Comparison of ENCODE assay signal across 9 cellular contexts in the genomic region with DNA sequence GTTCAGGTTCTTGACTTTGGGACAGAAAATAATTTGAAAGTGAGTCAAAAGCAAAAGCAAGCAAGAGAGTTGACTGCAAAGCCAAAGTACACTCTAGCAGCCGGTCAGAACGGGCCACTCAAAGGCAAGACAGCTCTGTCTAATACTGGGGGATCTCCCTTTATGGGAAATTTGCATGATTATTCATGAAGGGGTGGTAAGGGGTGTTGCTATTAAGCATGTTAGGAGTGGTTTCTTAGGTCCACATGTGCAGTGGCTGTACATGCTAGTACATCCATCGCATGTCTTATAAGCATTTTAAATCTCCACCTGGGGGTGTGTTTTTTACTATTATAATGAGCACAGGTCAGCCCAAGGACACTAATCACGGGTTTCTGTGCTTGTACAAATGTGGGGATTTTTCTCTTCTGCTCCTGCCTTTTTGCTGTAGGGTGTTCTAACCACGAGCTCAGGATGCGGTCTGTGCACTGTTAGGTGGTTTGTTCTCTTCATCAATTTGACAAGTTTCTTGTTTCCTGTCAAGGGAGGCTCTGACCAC.
DNase-seq lines count a peak whose midpoint lies in the region; ATAC-seq and TF ChIP-seq lines count a peak whose summit lies in the region.
"Had no signal": no experiment of that assay in that cellular context is flagged by ENCODE, and none has a peak within 500 bp of the region (broad histone marks: within the 10 kb centered on the region; RNA-seq: fewer than 3 reads in every experiment).

No MANE protein-coding gene starts in this region.

- H3K4ac ChIP-seq in H9 (ENCODE audit: low read depth, low read length), result no peak overlapping the region

- peak overlapping the region; percentile 79 for H3K27ac ChIP-seq in WERI-Rb-1
- H3K27ac ChIP-seq in H9 (ENCODE audit: insufficient read length, low read depth, low read length), result no peak overlapping the region

- no peak overlapping the region for H3K9ac ChIP-seq in H9 (ENCODE audit: extremely low read depth, insufficient read length, low read length)

- intact Hi-C loops in cardiac septum (cut with DNase I), result no loop called here

- no peak overlapping the region for H2BK120ac ChIP-seq in H9 (ENCODE audit: low read depth, low read length, poor library complexity, severe bottlenecking)

- H3K4me1 ChIP-seq in BE2C (peaks cover 36% of the 10 kb centered on the region), H9 (ENCODE audit: insufficient read depth, low read length) (no peaks in the 10 kb centered on the region)

- H3K14ac ChIP-seq in H9 (ENCODE audit: insufficient read depth, low read length), result no peak overlapping the region

- no peak overlapping the region for H3K18ac ChIP-seq in H9 (ENCODE audit: insufficient read length, low read depth, low read length)

- TF ChIP-seq CTCF in BE2C (IDR thresholded peaks at IDR 0.05; ENCODE audit: low read depth, low read length) (no peak), WERI-Rb-1 (IDR thresholded peaks at IDR 0.05; ENCODE audit: low read depth, low read length) (no peak), H9 (conservative IDR thresholded peaks at IDR 0.05) (no peak)

- H3K27me3 ChIP-seq in BE2C (no peaks in the 10 kb centered on the region), WERI-Rb-1 (ENCODE audit: insufficient read depth, low read depth, severe bottlenecking) (no peaks in the 10 kb centered on the region), H9 (ENCODE audit: insufficient read depth, low read length) (no peaks in the 10 kb centered on the region)

- no peak overlapping the region for H4K8ac ChIP-seq in H9 (replicated peaks; ENCODE audit: insufficient read length, low read depth, low read length)

- H3K4me2 ChIP-seq in H9 (ENCODE audit: insufficient read depth, insufficient read length, low read length), result no peak overlapping the region
- H3K4me2 ChIP-seq: GM23338 had no signal

- DNase-seq in BE2C, result peak; percentile 29
- DNase-seq in WERI-Rb-1, result no peak
- peak; percentile 29 for DNase-seq in islet precursor cell
- DNase-seq in NCI-H510A treated with DMSO at 0.1 percent for 48 hours (lab: John Stamatoyannopoulos, UW), result no peak
- no peak for DNase-seq in H9
- DNase-seq in amniotic stem cell (lab: John Stamatoyannopoulos, UW), result no peak
- DNase-seq in cardiac septum (ENCODE audit: low spot score), result no peak

- no peak overlapping the region for H2AK5ac ChIP-seq in H9 (ENCODE audit: insufficient read length, low read length)

- H3K4me3 ChIP-seq in BE2C (ENCODE audit: low read depth, low read length) (peak overlapping the region; percentile 18), WERI-Rb-1 (ENCODE audit: low read depth, low read length) (no peak overlapping the region)
- H3K4me3 ChIP-seq: GM23338 had no signal

- H3K9me3 Mint-ChIP-seq in H9, result peaks cover 6 to 13% of the 10 kb centered on the region in 2 experiments; a peak in 4 of 5 replicates

- no peak overlapping the region for H2BK15ac ChIP-seq in H9 (ENCODE audit: low read depth, low read length)

- no peak overlapping the region for H3K56ac ChIP-seq in H9 (ENCODE audit: insufficient read length, low read depth, low read length)

- H3K9me3 ChIP-seq in BE2C (no peaks in the 10 kb centered on the region; the same call in 1 of the 2 replicates), WERI-Rb-1 (ENCODE audit: severe bottlenecking) (peaks cover 10% of the 10 kb centered on the region), H9 (ENCODE audit: control insufficient read depth, low read depth, low read length) (peaks cover 7% of the 10 kb centered on the region)

- H2BK5ac ChIP-seq in H9 (ENCODE audit: insufficient read length, low read length), result no peak overlapping the region

- peaks cover 1 to 8% (median 2%) of the 10 kb centered on the region in 3 experiments; a peak in 4 of 7 replicates for H3K36me3 Mint-ChIP-seq in H9 (ENCODE audit: insufficient read depth in 1 of 3, low read depth in 3 of 3)

- no CpG with 5 or more reads among the region's 6 CpGs for WGBS in H9 (ENCODE audit: extremely low coverage, insufficient read length, low lambda C conversion rate)

- H3K27ac Mint-ChIP-seq in H9, result no peak overlapping the region
- H3K27ac Mint-ChIP-seq: GM23338 had no signal

- no peak overlapping the region for H3K4me3 Mint-ChIP-seq in H9
- H3K4me3 Mint-ChIP-seq: GM23338 had no signal

- H3K27me3 Mint-ChIP-seq in H9 (ENCODE audit: low read depth), result peaks cover 6% of the 10 kb centered on the region; the same call in 1 of the 2 replicates

- ATAC-seq in GM21737 (IDR thresholded peaks at IDR 0.05; ENCODE audit: unreplicated experiment), result peak; percentile 61
- ATAC-seq: GM23338 had no signal

- H3K4me1 Mint-ChIP-seq in H9, result no peaks in the 10 kb centered on the region
- H3K4me1 Mint-ChIP-seq: GM23338 had no signal

- H3K79me2 ChIP-seq in H9 (ENCODE audit: insufficient read depth, low read length), result no peaks in the 10 kb centered on the region

- no peak overlapping the region for H3T11ph ChIP-seq in H9 (ENCODE audit: low read length)

- no peak overlapping the region for H4K91ac ChIP-seq in H9 (ENCODE audit: insufficient read length, low read depth, low read length)

- H2AFZ ChIP-seq in H9 (ENCODE audit: low read length), result no peak overlapping the region
- H2AFZ ChIP-seq: GM23338 had no signal

- H3K23ac ChIP-seq in H9 (ENCODE audit: insufficient read length, low read depth, low read length), result no peak overlapping the region

- H2BK20ac ChIP-seq in H9 (ENCODE audit: low read depth, low read length, poor library complexity, severe bottlenecking), result no peak overlapping the region

- H4K5ac ChIP-seq in H9 (ENCODE audit: insufficient read length, low read depth, low read length), result no peak overlapping the region

- no peak overlapping the region for H2BK12ac ChIP-seq in H9 (ENCODE audit: insufficient read length, low read depth, low read length)

- no peaks in the 10 kb centered on the region for H4K20me1 ChIP-seq in H9 (ENCODE audit: control insufficient read depth, insufficient read depth, insufficient read length)

- no peaks in the 10 kb centered on the region for H3K23me2 ChIP-seq in H9 (ENCODE audit: insufficient read length, low read depth, low read length, poor library complexity, severe bottlenecking)

- H3K36me3 ChIP-seq in BE2C (no peaks in the 10 kb centered on the region), WERI-Rb-1 (no peaks in the 10 kb centered on the region)

- H3K79me1 ChIP-seq in H9 (ENCODE audit: insufficient read depth, low read depth, low read length, poor library complexity, severe bottlenecking), result no peaks in the 10 kb centered on the region

Comparison
In these comparisons a context has a peak if more than half of its experiments do, and no peak if none do; other contexts are left out.
1. DNase-seq: peak in BE2C (single experiment) and islet precursor cell (single experiment); none in WERI-Rb-1 (single experiment), NCI-H510A treated with DMSO at 0.1 percent for 48 hours (single experiment), H9 (single experiment), amniotic stem cell (single experiment) and cardiac septum (single experiment).